12 cellular contexts compared by ENCODE assay signal in the genomic region with DNA sequence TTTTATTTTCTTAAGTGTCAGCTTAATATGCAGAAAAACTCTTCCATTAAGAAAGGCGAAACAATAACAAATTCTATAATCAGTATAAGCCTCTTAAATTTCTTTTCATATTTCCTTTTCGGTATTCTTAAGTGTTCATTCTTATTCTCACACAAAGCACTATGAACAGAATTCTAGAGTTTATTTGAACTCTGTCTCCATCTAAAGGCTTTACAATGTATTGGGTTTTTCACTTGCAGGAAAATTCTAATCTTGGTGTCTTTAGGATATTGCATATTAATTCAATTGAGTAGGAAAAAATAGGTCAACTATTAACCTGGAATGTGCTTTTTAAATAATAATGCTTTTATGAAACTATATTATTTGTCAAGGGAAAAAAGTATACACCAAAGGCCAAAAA.
DNase-seq lines count a peak whose midpoint lies in the region; ATAC-seq and TF ChIP-seq lines count a peak whose summit lies in the region.
"Had no signal": no experiment of that assay in that cellular context is flagged by ENCODE, and none has a peak within 500 bp of the region (broad histone marks: within the 10 kb centered on the region; RNA-seq: fewer than 3 reads in every experiment).

No MANE protein-coding gene starts in this region.

- H3K4me1 ChIP-seq in RWPE2 (ENCODE audit: insufficient read depth, poor library complexity, severe bottlenecking): no peaks in the 10 kb centered on the region
- H3K4me1 ChIP-seq in esophagus squamous epithelium: no peaks in the 10 kb centered on the region

- intact Hi-C loops in esophagus squamous epithelium (cut with DNase I): no loop called here
- intact Hi-C loops in posterior vena cava (cut with DNase I): no loop called here

- peaks cover 5% of the 10 kb centered on the region for H3K27me3 ChIP-seq in RWPE2 (ENCODE audit: insufficient read depth, poor library complexity, severe bottlenecking)
- H3K27me3 ChIP-seq in esophagus squamous epithelium: no peaks in the 10 kb centered on the region
- H3K27me3 ChIP-seq: ovary had no signal

- no peak for TF ChIP-seq POLR2A in esophagus squamous epithelium (IDR thresholded peaks at IDR 0.05)

- DNase-seq in AG10803 (ENCODE audit: low read depth): no peak
- peak; percentile 14 for DNase-seq in HCEC 1CT
- DNase-seq in RWPE2 (ENCODE audit: low spot score): no peak
- DNase-seq in globus pallidus (ENCODE audit: low spot score): peak; percentile 1
- no peak for DNase-seq in esophagus squamous epithelium (lab: John Stamatoyannopoulos, UW)
- no peak for DNase-seq in posterior vena cava (ENCODE audit: low spot score)
- no peak for DNase-seq in DMS153 (lab: John Stamatoyannopoulos, UW)
- DNase-seq in NOMO-1 treated with dmso at 0.1 percent for 144 hours (lab: John Stamatoyannopoulos, UW; ENCODE audit: unreplicated experiment): no peak
- DNase-seq: left colon; NCI-H226; ovary; stimulated activated CD4-positive, alpha-beta T cell treated with anti-CD3 and anti-CD28 coated beads, Interleukin-4, amount 100 ng/mL, for 4 hours had no signal

- H3K9me3 ChIP-seq in RWPE2 (ENCODE audit: severe bottlenecking) (no peaks in the 10 kb centered on the region), esophagus squamous epithelium (no peaks in the 10 kb centered on the region)
- H3K9me3 ChIP-seq: ovary had no signal

- no peaks in the 10 kb centered on the region for H3K36me3 ChIP-seq in RWPE2 (ENCODE audit: low read depth)
- no peaks in the 10 kb centered on the region for H3K36me3 ChIP-seq in esophagus squamous epithelium
- H3K36me3 ChIP-seq: ovary had no signal

- whole genome bisulfite sequencing in esophagus squamous epithelium, 2 donors: 72% methylated on average over 2 of the region's 2 CpGs

- TF ChIP-seq CTCF in AG10803 (conservative IDR thresholded peaks at IDR 0.05; ENCODE audit: low read length) (peak; percentile 50), RWPE2 (IDR thresholded peaks at IDR 0.05; ENCODE audit: poor library complexity, severe bottlenecking) (peak; percentile 49), esophagus squamous epithelium (IDR thresholded peaks at IDR 0.05) (peak in 1 of 6 experiments; percentile 14)

- no peak for ATAC-seq in RWPE2 (ENCODE audit: low read depth)
- ATAC-seq: left colon had no signal

- H3K4me3 ChIP-seq in AG10803 (ENCODE audit: low read length) (no peak overlapping the region), RWPE2 (ENCODE audit: severe bottlenecking) (no peak overlapping the region), esophagus squamous epithelium (no peak overlapping the region)
- H3K4me3 ChIP-seq: ovary had no signal

- H3K27ac ChIP-seq in RWPE2 (ENCODE audit: poor library complexity, severe bottlenecking): no peak overlapping the region
- H3K27ac ChIP-seq in esophagus squamous epithelium: no peak overlapping the region
- H3K27ac ChIP-seq: ovary had no signal

Comparison
In these comparisons a context has a peak if more than half of its experiments do, and no peak if none do; other contexts are left out.
1. DNase-seq: peak in HCEC 1CT (single experiment) and globus pallidus (single experiment); none in AG10803 (single experiment), RWPE2 (single experiment), esophagus squamous epithelium (single experiment), posterior vena cava (single experiment), DMS153 (single experiment) and NOMO-1 treated with dmso at 0.1 percent for 144 hours (single experiment).